In the genomic region with DNA sequence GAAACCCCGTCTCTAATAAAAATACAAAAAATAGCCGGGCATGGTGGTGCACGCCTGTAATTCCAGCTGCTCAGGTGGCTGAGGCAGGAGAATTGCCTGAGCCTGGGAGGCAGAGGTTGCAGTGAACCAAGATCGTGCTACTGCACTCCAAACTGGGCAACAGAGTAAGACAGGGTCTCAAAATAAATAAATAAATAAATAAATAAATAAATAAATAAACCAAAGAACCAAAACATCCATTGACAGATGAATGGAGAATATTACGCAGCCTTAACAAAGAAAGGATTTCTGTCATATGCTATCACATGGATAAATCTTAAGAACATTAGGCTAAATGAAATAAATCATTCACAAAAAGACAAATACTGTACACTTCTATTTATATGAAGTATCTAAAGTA, we compare ENCODE assay signal across 23 cellular contexts.
"Had no signal": no experiment of that assay in that cellular context is flagged by ENCODE, and none has a peak within 500 bp of the region (broad histone marks: within the 10 kb centered on the region; RNA-seq: fewer than 3 reads in every experiment).

No MANE protein-coding gene starts in this region.

- FAIRE-seq: colon, endometrium, islet of Langerhans had no signal

- ATAC-seq: effector memory CD8-positive, alpha-beta T cell; esophagus mucosa; mucosa of descending colon had no signal

- H3K9me3 ChIP-seq: esophagus squamous epithelium, gastrocnemius medialis, heart right ventricle, left lung, lower lobe of right lung, mucosa of descending colon had no signal

- DNase-seq: effector CD8-positive, alpha-beta T cell; effector memory CD8-positive, alpha-beta T cell; endodermal cell; erythroblast; esophagus squamous epithelium; foreskin melanocyte; glutamatergic neuron; head of caudate nucleus; heart right ventricle; hippocampal formation; left cardiac atrium; left lung; left ventricle myocardium superior; lower lobe of right lung; mucosa of descending colon had no signal

- H3K4me1 ChIP-seq: lower lobe of right lung had no signal

- H3K36me3 ChIP-seq: esophagus squamous epithelium, gastrocnemius medialis, heart right ventricle, left lung, lower lobe of right lung had no signal

- H3K36me3 Mint-ChIP-seq: mesothelial cell of epicardium had no signal

- H3K4me3 ChIP-seq: coronary artery, esophagus squamous epithelium, gastrocnemius medialis, heart right ventricle, left lung, lower lobe of right lung, mucosa of descending colon had no signal

- H3K4me3 Mint-ChIP-seq: effector memory CD8-positive, alpha-beta T cell; endodermal cell; mesothelial cell of epicardium had no signal

- H3K27ac Mint-ChIP-seq: effector memory CD8-positive, alpha-beta T cell; endodermal cell; mesothelial cell of epicardium had no signal

- H3K27me3 ChIP-seq: esophagus squamous epithelium, gastrocnemius medialis, heart right ventricle, left lung had no signal

- H3K27ac ChIP-seq: coronary artery, epithelial cell of prostate, esophagus squamous epithelium, heart right ventricle, left lung, lower lobe of right lung had no signal

- H3K27me3 Mint-ChIP-seq: effector memory CD8-positive, alpha-beta T cell had no signal
